In the genomic region with DNA sequence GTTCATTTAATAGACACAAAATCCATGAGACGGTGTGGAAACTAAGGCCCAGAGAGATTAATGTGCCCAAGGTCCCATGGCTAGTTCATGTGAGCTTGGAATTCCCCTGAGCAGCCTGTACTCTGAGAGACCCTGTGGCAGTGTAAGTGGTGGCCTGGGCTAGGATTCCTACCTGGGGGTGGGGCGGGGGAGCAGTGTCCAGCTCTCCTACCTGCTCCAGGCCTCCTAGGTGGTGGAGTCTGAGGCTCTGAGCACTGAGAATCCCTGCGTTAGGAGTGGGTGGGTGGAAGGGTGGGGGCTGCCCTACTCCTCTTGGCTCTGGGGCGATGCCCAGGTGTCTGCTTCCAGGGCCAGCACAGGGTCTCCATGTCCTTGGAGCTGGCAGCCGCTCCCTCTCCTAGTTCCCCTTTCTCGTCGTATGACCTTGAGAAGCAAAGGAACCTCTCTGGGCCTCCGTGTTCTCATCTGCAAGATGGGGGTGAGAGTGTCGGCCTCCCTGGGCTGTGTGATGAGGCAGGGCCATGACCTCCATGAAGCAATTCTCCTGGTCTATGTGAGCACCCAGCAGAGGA, we compare ENCODE assay signal across 1 cellular context.
TF ChIP-seq lines count a peak whose summit lies in the region.

No MANE protein-coding gene starts in this region.

TF ChIP-seq in GM23338, 12 proteins besides CTCF, POLR2A, EP300 and RAD21 (continued from another document):
- TF ChIP-seq, protein P1, sequence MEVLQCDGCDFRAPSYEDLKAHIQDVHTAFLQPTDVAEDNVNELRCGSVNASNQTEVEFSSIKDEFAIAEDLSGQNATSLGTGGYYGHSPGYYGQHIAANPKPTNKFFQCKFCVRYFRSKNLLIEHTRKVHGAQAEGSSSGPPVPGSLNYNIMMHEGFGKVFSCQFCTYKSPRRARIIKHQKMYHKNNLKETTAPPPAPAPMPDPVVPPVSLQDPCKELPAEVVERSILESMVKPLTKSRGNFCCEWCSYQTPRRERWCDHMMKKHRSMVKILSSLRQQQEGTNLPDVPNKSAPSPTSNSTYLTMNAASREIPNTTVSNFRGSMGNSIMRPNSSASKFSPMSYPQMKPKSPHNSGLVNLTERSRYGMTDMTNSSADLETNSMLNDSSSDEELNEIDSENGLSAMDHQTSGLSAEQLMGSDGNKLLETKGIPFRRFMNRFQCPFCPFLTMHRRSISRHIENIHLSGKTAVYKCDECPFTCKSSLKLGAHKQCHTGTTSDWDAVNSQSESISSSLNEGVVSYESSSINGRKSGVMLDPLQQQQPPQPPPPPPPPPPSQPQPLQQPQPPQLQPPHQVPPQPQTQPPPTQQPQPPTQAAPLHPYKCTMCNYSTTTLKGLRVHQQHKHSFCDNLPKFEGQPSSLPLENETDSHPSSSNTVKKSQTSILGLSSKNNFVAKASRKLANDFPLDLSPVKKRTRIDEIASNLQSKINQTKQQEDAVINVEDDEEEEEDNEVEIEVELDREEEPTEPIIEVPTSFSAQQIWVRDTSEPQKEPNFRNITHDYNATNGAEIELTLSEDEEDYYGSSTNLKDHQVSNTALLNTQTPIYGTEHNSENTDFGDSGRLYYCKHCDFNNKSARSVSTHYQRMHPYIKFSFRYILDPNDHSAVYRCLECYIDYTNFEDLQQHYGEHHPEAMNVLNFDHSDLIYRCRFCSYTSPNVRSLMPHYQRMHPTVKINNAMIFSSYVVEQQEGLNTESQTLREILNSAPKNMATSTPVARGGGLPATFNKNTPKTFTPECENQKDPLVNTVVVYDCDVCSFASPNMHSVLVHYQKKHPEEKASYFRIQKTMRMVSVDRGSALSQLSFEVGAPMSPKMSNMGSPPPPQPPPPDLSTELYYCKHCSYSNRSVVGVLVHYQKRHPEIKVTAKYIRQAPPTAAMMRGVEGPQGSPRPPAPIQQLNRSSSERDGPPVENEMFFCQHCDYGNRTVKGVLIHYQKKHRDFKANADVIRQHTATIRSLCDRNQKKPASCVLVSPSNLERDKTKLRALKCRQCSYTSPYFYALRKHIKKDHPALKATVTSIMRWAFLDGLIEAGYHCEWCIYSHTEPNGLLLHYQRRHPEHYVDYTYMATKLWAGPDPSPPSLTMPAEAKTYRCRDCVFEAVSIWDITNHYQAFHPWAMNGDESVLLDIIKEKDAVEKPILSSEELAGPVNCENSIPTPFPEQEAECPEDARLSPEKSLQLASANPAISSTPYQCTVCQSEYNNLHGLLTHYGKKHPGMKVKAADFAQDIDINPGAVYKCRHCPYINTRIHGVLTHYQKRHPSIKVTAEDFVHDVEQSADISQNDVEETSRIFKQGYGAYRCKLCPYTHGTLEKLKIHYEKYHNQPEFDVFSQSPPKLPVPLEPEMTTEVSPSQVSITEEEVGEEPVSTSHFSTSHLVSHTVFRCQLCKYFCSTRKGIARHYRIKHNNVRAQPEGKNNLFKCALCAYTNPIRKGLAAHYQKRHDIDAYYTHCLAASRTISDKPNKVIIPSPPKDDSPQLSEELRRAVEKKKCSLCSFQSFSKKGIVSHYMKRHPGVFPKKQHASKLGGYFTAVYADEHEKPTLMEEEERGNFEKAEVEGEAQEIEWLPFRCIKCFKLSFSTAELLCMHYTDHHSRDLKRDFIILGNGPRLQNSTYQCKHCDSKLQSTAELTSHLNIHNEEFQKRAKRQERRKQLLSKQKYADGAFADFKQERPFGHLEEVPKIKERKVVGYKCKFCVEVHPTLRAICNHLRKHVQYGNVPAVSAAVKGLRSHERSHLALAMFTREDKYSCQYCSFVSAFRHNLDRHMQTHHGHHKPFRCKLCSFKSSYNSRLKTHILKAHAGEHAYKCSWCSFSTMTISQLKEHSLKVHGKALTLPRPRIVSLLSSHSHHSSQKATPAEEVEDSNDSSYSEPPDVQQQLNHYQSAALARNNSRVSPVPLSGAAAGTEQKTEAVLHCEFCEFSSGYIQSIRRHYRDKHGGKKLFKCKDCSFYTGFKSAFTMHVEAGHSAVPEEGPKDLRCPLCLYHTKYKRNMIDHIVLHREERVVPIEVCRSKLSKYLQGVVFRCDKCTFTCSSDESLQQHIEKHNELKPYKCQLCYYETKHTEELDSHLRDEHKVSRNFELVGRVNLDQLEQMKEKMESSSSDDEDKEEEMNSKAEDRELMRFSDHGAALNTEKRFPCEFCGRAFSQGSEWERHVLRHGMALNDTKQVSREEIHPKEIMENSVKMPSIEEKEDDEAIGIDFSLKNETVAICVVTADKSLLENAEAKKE (CRISPR knock-in tag; IDR thresholded peaks at IDR 0.05), result no peak
- TF ChIP-seq, protein P2, sequence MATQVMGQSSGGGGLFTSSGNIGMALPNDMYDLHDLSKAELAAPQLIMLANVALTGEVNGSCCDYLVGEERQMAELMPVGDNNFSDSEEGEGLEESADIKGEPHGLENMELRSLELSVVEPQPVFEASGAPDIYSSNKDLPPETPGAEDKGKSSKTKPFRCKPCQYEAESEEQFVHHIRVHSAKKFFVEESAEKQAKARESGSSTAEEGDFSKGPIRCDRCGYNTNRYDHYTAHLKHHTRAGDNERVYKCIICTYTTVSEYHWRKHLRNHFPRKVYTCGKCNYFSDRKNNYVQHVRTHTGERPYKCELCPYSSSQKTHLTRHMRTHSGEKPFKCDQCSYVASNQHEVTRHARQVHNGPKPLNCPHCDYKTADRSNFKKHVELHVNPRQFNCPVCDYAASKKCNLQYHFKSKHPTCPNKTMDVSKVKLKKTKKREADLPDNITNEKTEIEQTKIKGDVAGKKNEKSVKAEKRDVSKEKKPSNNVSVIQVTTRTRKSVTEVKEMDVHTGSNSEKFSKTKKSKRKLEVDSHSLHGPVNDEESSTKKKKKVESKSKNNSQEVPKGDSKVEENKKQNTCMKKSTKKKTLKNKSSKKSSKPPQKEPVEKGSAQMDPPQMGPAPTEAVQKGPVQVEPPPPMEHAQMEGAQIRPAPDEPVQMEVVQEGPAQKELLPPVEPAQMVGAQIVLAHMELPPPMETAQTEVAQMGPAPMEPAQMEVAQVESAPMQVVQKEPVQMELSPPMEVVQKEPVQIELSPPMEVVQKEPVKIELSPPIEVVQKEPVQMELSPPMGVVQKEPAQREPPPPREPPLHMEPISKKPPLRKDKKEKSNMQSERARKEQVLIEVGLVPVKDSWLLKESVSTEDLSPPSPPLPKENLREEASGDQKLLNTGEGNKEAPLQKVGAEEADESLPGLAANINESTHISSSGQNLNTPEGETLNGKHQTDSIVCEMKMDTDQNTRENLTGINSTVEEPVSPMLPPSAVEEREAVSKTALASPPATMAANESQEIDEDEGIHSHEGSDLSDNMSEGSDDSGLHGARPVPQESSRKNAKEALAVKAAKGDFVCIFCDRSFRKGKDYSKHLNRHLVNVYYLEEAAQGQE (IDR thresholded peaks at IDR 0.05; ENCODE audit: unreplicated experiment), result no peak
- TF ChIP-seq, protein P3, sequence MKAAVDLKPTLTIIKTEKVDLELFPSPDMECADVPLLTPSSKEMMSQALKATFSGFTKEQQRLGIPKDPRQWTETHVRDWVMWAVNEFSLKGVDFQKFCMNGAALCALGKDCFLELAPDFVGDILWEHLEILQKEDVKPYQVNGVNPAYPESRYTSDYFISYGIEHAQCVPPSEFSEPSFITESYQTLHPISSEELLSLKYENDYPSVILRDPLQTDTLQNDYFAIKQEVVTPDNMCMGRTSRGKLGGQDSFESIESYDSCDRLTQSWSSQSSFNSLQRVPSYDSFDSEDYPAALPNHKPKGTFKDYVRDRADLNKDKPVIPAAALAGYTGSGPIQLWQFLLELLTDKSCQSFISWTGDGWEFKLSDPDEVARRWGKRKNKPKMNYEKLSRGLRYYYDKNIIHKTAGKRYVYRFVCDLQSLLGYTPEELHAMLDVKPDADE (IDR thresholded peaks at IDR 0.05), result no peak
- no peak for TF ChIP-seq EZH2phosphoT487 (IDR thresholded peaks at IDR 0.05; ENCODE audit: unreplicated experiment)
- no peak for TF ChIP-seq ZNF331 (CRISPR knock-in tag; IDR thresholded peaks at IDR 0.05; ENCODE audit: low read depth)
- no peak for TF ChIP-seq EZH2 (IDR thresholded peaks at IDR 0.05; ENCODE audit: low read depth, unreplicated experiment)
- TF ChIP-seq POLR2AphosphoS5 (IDR thresholded peaks at IDR 0.05; ENCODE audit: low read depth), result no peak
- no peak for TF ChIP-seq JUNB (IDR thresholded peaks at IDR 0.05; ENCODE audit: unreplicated experiment)
